In genomic region chr10:122567056-122567660, GRCh38 we compare ENCODE assay signal across 9 cellular contexts. TPM values are rescaled to one million over a fixed set of nuclear protein-coding genes. Genes with fewer than 3 reads are reported as not detected.
DNase-seq lines count a peak whose midpoint lies in the region; ATAC-seq, FAIRE-seq and TF ChIP-seq lines count a peak whose summit lies in the region.
"Had no signal": no experiment of that assay in that cellular context is flagged by ENCODE, and none has a peak within 500 bp of the region (broad histone marks: within the 10 kb centered on the region; RNA-seq: fewer than 3 reads in every experiment).

No MANE protein-coding gene starts in this region.

- TF ChIP-seq CTCF in D721Med (IDR thresholded peaks at IDR 0.05; ENCODE audit: insufficient read depth, missing control alignments) (peak; percentile 11), testis (IDR thresholded peaks at IDR 0.05) (peak in 2 of 3 experiments; percentile 53 to 58)

- H3K27ac Mint-ChIP-seq in activated T-cell treated with anti-CD3 and anti-CD28 coated beads, Interleukin-2, amount 50 U/mL, for 72 hours: no peak overlapping the region

- no peaks in the 10 kb centered on the region for H3K9me3 ChIP-seq in testis

- H3K4me3 ChIP-seq in testis: no peak overlapping the region

- DNase-seq in D721Med (ENCODE audit: insufficient read length, low spot score): no peak
- peak; percentile 37 to 55 for DNase-seq in activated T-cell treated with anti-CD3 and anti-CD28 coated beads, Interleukin-2, amount 50 U/mL, for 72 hours
- peak; percentile 21 for DNase-seq in hepatic stellate cell (ENCODE audit: low spot score)
- DNase-seq in testis: peak; percentile 55
- DNase-seq in NCI-H2081 treated with DMSO at 0.1 percent for 48 hours (lab: John Stamatoyannopoulos, UW): no peak
- no peak for DNase-seq in NCI-H187 (lab: John Stamatoyannopoulos, UW)
- no peak for DNase-seq in globus pallidus (ENCODE audit: low spot score)

- H3K27ac ChIP-seq in testis: no peak overlapping the region

- intact Hi-C loops in testis (cut with DNase I; ENCODE audit: low total_unique reads): loop anchor here (5.0 kb wide), 1 partner anchor 270 kb away; no protein-coding TSS in a partner anchor

- TF ChIP-seq POLR2A in testis (IDR thresholded peaks at IDR 0.05): no peak

- peak; percentile 68 for ATAC-seq in HG02885 (IDR thresholded peaks at IDR 0.05; ENCODE audit: poor library complexity, unreplicated experiment)
- peak; percentile 41 to 55 for ATAC-seq in activated T-cell treated with anti-CD3 and anti-CD28 coated beads, Interleukin-2, amount 50 U/mL, for 72 hours (replicated peaks in 1 of 2)

- no peak for FAIRE-seq in D721Med (lab: Jason Lieb, UNC)
- FAIRE-seq: endometrium had no signal

- no peaks in the 10 kb centered on the region for H3K4me1 ChIP-seq in testis

- H3K36me3 ChIP-seq in testis (ENCODE audit: low read depth, missing control alignments): no peaks in the 10 kb centered on the region

- 70 to 77% methylated on average over 4 to 5 of the region's 5 CpGs for WGBS in testis, 2 donors

- H3K4me1 Mint-ChIP-seq in activated T-cell treated with anti-CD3 and anti-CD28 coated beads, Interleukin-2, amount 50 U/mL, for 72 hours (ENCODE audit: low read depth): no peaks in the 10 kb centered on the region

- H3K4me3 Mint-ChIP-seq in activated T-cell treated with anti-CD3 and anti-CD28 coated beads, Interleukin-2, amount 50 U/mL, for 72 hours: no peak overlapping the region

- no peaks in the 10 kb centered on the region for H3K27me3 ChIP-seq in testis

- H3K36me3 Mint-ChIP-seq in activated T-cell treated with anti-CD3 and anti-CD28 coated beads, Interleukin-2, amount 50 U/mL, for 72 hours (ENCODE audit: insufficient read depth in 2 of 2): no peaks in the 10 kb centered on the region

- H3K9me3 Mint-ChIP-seq in activated T-cell treated with anti-CD3 and anti-CD28 coated beads, Interleukin-2, amount 50 U/mL, for 72 hours: no peaks in the 10 kb centered on the region

- H3K27me3 Mint-ChIP-seq in activated T-cell treated with anti-CD3 and anti-CD28 coated beads, Interleukin-2, amount 50 U/mL, for 72 hours (ENCODE audit: low read depth): peaks cover 64% of the 10 kb centered on the region

RNA-seq across cellular contexts. Expression of gene DMBT1, which starts 6.6 kb away (rescaled TPM):
- total RNA-seq in activated T-cell treated with anti-CD3 and anti-CD28 coated beads, Interleukin-2, amount 50 U/mL, for 72 hours: not detected
- 1 to 10 TPM in 1 of 2 donors, under 1 TPM in 1; 0.87 to 1.2 TPM for total RNA-seq in testis
- polyA plus RNA-seq in testis (ENCODE audit: insufficient read depth, low read depth, low replicate concordance): 2.7 TPM

Comparison
In these comparisons a context has a peak if more than half of its experiments do, and no peak if none do; other contexts are left out.
1. DNase-seq: peak in activated T-cell treated with anti-CD3 and anti-CD28 coated beads, Interleukin-2, amount 50 U/mL, for 72 hours (2 of 2), hepatic stellate cell (single experiment) and testis (single experiment); none in D721Med (single experiment), NCI-H2081 treated with DMSO at 0.1 percent for 48 hours (single experiment), NCI-H187 (0 of 2) and globus pallidus (single experiment).